8 cellular contexts compared by ENCODE assay signal in genomic region chr6:16670183-16670582, GRCh38.
DNase-seq lines count a peak whose midpoint lies in the region; ATAC-seq and TF ChIP-seq lines count a peak whose summit lies in the region.

No MANE protein-coding gene starts in this region.

- H4K20me1 ChIP-seq in H9 (ENCODE audit: control insufficient read depth, insufficient read depth, insufficient read length), result no peaks in the 10 kb centered on the region

- H3K27me3 ChIP-seq in neutrophil, result no peaks in the 10 kb centered on the region
- no peaks in the 10 kb centered on the region for H3K27me3 ChIP-seq in H9 (ENCODE audit: insufficient read depth, low read length)

- H3K9me3 ChIP-seq in neutrophil (no peaks in the 10 kb centered on the region), H9 (ENCODE audit: control insufficient read depth, low read depth, low read length) (no peaks in the 10 kb centered on the region)

- H2BK120ac ChIP-seq in H9 (ENCODE audit: low read depth, low read length, poor library complexity, severe bottlenecking), result no peak overlapping the region

- H3K79me2 ChIP-seq in H9 (ENCODE audit: insufficient read depth, low read length), result no peaks in the 10 kb centered on the region

- H2BK20ac ChIP-seq in H9 (ENCODE audit: low read depth, low read length, poor library complexity, severe bottlenecking), result no peak overlapping the region

- H3K23ac ChIP-seq in H9 (ENCODE audit: insufficient read length, low read depth, low read length), result no peak overlapping the region

- peak overlapping the region; percentile 88 for H3K27ac Mint-ChIP-seq in activated CD8-positive, alpha-beta T cell treated with anti-CD3 and anti-CD28 coated beads for 36 hours
- H3K27ac Mint-ChIP-seq in H9, result peak overlapping the region in 1 of 3 experiments; percentile 1; a peak in 1 of 7 replicates

- no peak overlapping the region for H3K4me2 ChIP-seq in H9 (ENCODE audit: insufficient read depth, insufficient read length, low read length)

- H3K9me3 Mint-ChIP-seq in activated CD8-positive, alpha-beta T cell treated with anti-CD3 and anti-CD28 coated beads for 36 hours, result peaks cover 7% of the 10 kb centered on the region
- H3K9me3 Mint-ChIP-seq in H9, result no peaks in the 10 kb centered on the region

- no peak overlapping the region for H2BK15ac ChIP-seq in H9 (ENCODE audit: low read depth, low read length)

- no peak overlapping the region for H3K18ac ChIP-seq in H9 (ENCODE audit: insufficient read length, low read depth, low read length)

- H3K27ac ChIP-seq in neutrophil (peak overlapping the region; percentile 76), H9 (ENCODE audit: insufficient read length, low read depth, low read length) (no peak overlapping the region)

- CTCF ChIA-PET in activated CD8-positive, alpha-beta T cell treated with anti-CD3 and anti-CD28 coated beads for 36 hours (lab: Charles Lee), result interaction anchor here (1.1 kb wide), 1 partner anchor 88 kb away, joined by 3 read pairs; no protein-coding TSS in a partner anchor
- CTCF ChIA-PET in GM10248 (lab: Yijun Ruan, JAX), result interaction anchor here (1.4 kb wide), 1 partner anchor 24 kb away, joined by 3 read pairs; no protein-coding TSS in a partner anchor

- peak overlapping the region in 1 of 2 experiments; percentile 16 for H3K4me3 ChIP-seq in neutrophil (ENCODE audit: low read depth in 1 of 2, low read length in 1 of 2)

- POLR2A ChIA-PET in activated CD8-positive, alpha-beta T cell treated with anti-CD3 and anti-CD28 coated beads for 36 hours (lab: Charles Lee), result interaction anchor here (0.7 to 0.9 kb wide), 2 partner anchors 92 to 93 kb away, joined by 3 to 4 read pairs; no protein-coding TSS in a partner anchor
- POLR2A ChIA-PET in GM10248 (lab: Yijun Ruan, JAX), result no interaction called here

- no peak overlapping the region for H4K91ac ChIP-seq in H9 (ENCODE audit: insufficient read length, low read depth, low read length)

- no peak overlapping the region for H3K9ac ChIP-seq in H9 (ENCODE audit: extremely low read depth, insufficient read length, low read length)

- H3K4me1 ChIP-seq in neutrophil (ENCODE audit: control insufficient read depth in 1 of 2, insufficient read depth in 1 of 2, low read depth in 1 of 2, low read length in 1 of 2) (peaks cover 62 to 71% of the 10 kb centered on the region in 2 experiments), H9 (ENCODE audit: insufficient read depth, low read length) (no peaks in the 10 kb centered on the region; the same call in 1 of the 2 replicates)

- TF ChIP-seq CTCF in activated CD8-positive, alpha-beta T cell treated with anti-CD3 and anti-CD28 coated beads for 36 hours (IDR thresholded peaks at IDR 0.05), result no peak
- TF ChIP-seq CTCF in neutrophil (IDR thresholded peaks at IDR 0.05) (no peak), H9 (conservative IDR thresholded peaks at IDR 0.05) (no peak), GM10248 (IDR thresholded peaks at IDR 0.05; ENCODE audit: control extremely low read depth, extremely low read depth, low read depth, missing control alignments) (no peak)

- no peaks in the 10 kb centered on the region for H3K27me3 Mint-ChIP-seq in activated CD8-positive, alpha-beta T cell treated with anti-CD3 and anti-CD28 coated beads for 36 hours
- H3K27me3 Mint-ChIP-seq in H9 (ENCODE audit: low read depth), result no peaks in the 10 kb centered on the region

- no peak overlapping the region for H4K8ac ChIP-seq in H9 (replicated peaks; ENCODE audit: insufficient read length, low read depth, low read length)

- H4K5ac ChIP-seq in H9 (ENCODE audit: insufficient read length, low read depth, low read length), result no peak overlapping the region

- intact Hi-C loops in activated CD8-positive, alpha-beta T cell treated with anti-CD3 and anti-CD28 coated beads for 36 hours (cut with micrococcal nuclease), result no loop called here

- ATAC-seq in GM18868 (IDR thresholded peaks at IDR 0.05; ENCODE audit: unreplicated experiment) (peak; percentile 81), HG02885 (IDR thresholded peaks at IDR 0.05; ENCODE audit: poor library complexity, unreplicated experiment) (peak; percentile 76)
- peak; percentile 19 for ATAC-seq in activated CD8-positive, alpha-beta T cell treated with anti-CD3 and anti-CD28 coated beads for 36 hours

- peaks cover 45% of the 10 kb centered on the region for H3K36me3 Mint-ChIP-seq in activated CD8-positive, alpha-beta T cell treated with anti-CD3 and anti-CD28 coated beads for 36 hours (ENCODE audit: low read depth)
- no peaks in the 10 kb centered on the region for H3K36me3 Mint-ChIP-seq in H9 (ENCODE audit: insufficient read depth in 1 of 3, low read depth in 3 of 3)

- H3K4me1 Mint-ChIP-seq in activated CD8-positive, alpha-beta T cell treated with anti-CD3 and anti-CD28 coated beads for 36 hours (ENCODE audit: low read depth), result peaks cover 73% of the 10 kb centered on the region
- H3K4me1 Mint-ChIP-seq in H9, result peaks cover 9 to 17% of the 10 kb centered on the region in 2 experiments

- no peak overlapping the region for H3K14ac ChIP-seq in H9 (ENCODE audit: insufficient read depth, low read length)

- no peak overlapping the region for H2BK12ac ChIP-seq in H9 (ENCODE audit: insufficient read length, low read depth, low read length)

- H3K36me3 ChIP-seq in neutrophil, result no peaks in the 10 kb centered on the region

- no peak overlapping the region for H3T11ph ChIP-seq in H9 (ENCODE audit: low read length)

- WGBS in H9 (ENCODE audit: extremely low coverage, insufficient read length, low lambda C conversion rate), result no CpG with 5 or more reads among the region's 4 CpGs

- H2BK5ac ChIP-seq in H9 (ENCODE audit: insufficient read length, low read length), result no peak overlapping the region

- no peak for DNase-seq in activated CD8-positive, alpha-beta T cell treated with anti-CD3 and anti-CD28 coated beads for 36 hours
- no peak for DNase-seq in ecto neural progenitor cell (ENCODE audit: low spot score)
- no peak for DNase-seq in H9
- no peak for DNase-seq in GM10248 (ENCODE audit: extremely low spot score)
- no peak for DNase-seq in dedifferentiated amniotic fluid mesenchymal stem cell (ENCODE audit: extremely low spot score)

- H3K79me1 ChIP-seq in H9 (ENCODE audit: insufficient read depth, low read depth, low read length, poor library complexity, severe bottlenecking), result no peaks in the 10 kb centered on the region

- H3K4ac ChIP-seq in H9 (ENCODE audit: low read depth, low read length), result no peak overlapping the region

- H3K56ac ChIP-seq in H9 (ENCODE audit: insufficient read length, low read depth, low read length), result no peak overlapping the region

- H2AK5ac ChIP-seq in H9 (ENCODE audit: insufficient read length, low read length), result no peak overlapping the region

- H2AFZ ChIP-seq in H9 (ENCODE audit: low read length), result no peak overlapping the region

- no peaks in the 10 kb centered on the region for H3K23me2 ChIP-seq in H9 (ENCODE audit: insufficient read length, low read depth, low read length, poor library complexity, severe bottlenecking)

- no peak overlapping the region for H3K4me3 Mint-ChIP-seq in activated CD8-positive, alpha-beta T cell treated with anti-CD3 and anti-CD28 coated beads for 36 hours
- H3K4me3 Mint-ChIP-seq in H9, result no peak overlapping the region

Comparison
In these comparisons a context has a peak if more than half of its experiments do, and no peak if none do; other contexts are left out.
1. ATAC-seq: peak in every context shown above with its lines; median percentile 81 in GM18868; 76 in HG02885; 19 in activated CD8-positive, alpha-beta T cell treated with anti-CD3 and anti-CD28 coated beads for 36 hours.